Comparison of ENCODE assay signal across 8 cellular contexts in genomic region chr7:76437873-76438272, GRCh38. TPM values are rescaled to one million over a fixed set of nuclear protein-coding genes. Genes with fewer than 3 reads are reported as not detected.
DNase-seq lines count a peak whose midpoint lies in the region; ATAC-seq and TF ChIP-seq lines count a peak whose summit lies in the region.
"Not testable (repeated sequence)": the region's sequence is repeated elsewhere in the genome, so short reads cannot be mapped to it uniquely, and the experiment has no call there.

No MANE protein-coding gene starts in this region.

- CTCF ChIA-PET in activated naive CD4-positive, alpha-beta T cell treated with anti-CD3 and anti-CD28 coated beads for 36 hours (lab: Charles Lee) = not testable (repeated sequence)

- not testable (repeated sequence) for H3K27ac ChIP-seq in testis

- H3K27me3 ChIP-seq in testis = not testable (repeated sequence)

- 55% methylated on average over 2 of the region's 2 CpGs; no CpG with 5 or more reads in 1 of the 2 donors for WGBS in testis, 2 donors

- not testable (repeated sequence) for H3K9me3 ChIP-seq in testis

- not testable (repeated sequence) for H3K27ac Mint-ChIP-seq in activated naive CD4-positive, alpha-beta T cell treated with anti-CD3 and anti-CD28 coated beads for 36 hours

- TF ChIP-seq CTCF in GM12865 (IDR thresholded peaks at IDR 0.05; ENCODE audit: insufficient read depth, low read depth, low read length, missing control alignments) (peak; percentile 56), testis (IDR thresholded peaks at IDR 0.05) (peak in 2 of 3 experiments; percentile 42 to 73)

- H3K27me3 Mint-ChIP-seq in activated naive CD4-positive, alpha-beta T cell treated with anti-CD3 and anti-CD28 coated beads for 36 hours (ENCODE audit: low read depth) = not testable (repeated sequence)

- peak; percentile 64 for ATAC-seq in HG02763 (IDR thresholded peaks at IDR 0.05; ENCODE audit: unreplicated experiment)
- ATAC-seq in SK-N-SH treated with all-trans-retinoic acid at 6 μM for 48 hours = peak; percentile 96

- H3K36me3 Mint-ChIP-seq in activated naive CD4-positive, alpha-beta T cell treated with anti-CD3 and anti-CD28 coated beads for 36 hours (ENCODE audit: low read depth) = not testable (repeated sequence)

- H3K9me3 Mint-ChIP-seq in activated naive CD4-positive, alpha-beta T cell treated with anti-CD3 and anti-CD28 coated beads for 36 hours = not testable (repeated sequence)

- not testable (repeated sequence) for H3K4me3 Mint-ChIP-seq in activated naive CD4-positive, alpha-beta T cell treated with anti-CD3 and anti-CD28 coated beads for 36 hours

- DNase-seq in GM12865 (ENCODE audit: low read depth) (peak; percentile 81), NCI-H146 (lab: John Stamatoyannopoulos, UW) (peak; percentile 84), globus pallidus (ENCODE audit: low spot score) (peak; percentile 39), occipital lobe (lab: John Stamatoyannopoulos, UW) (peak; percentile 67), testis (peak; percentile 85)
- peak; percentile 80 for DNase-seq in activated naive CD4-positive, alpha-beta T cell treated with anti-CD3 and anti-CD28 coated beads for 36 hours

- TF ChIP-seq POLR2A in testis (IDR thresholded peaks at IDR 0.05) = not testable (repeated sequence)

- not testable (repeated sequence) for H3K4me1 Mint-ChIP-seq in activated naive CD4-positive, alpha-beta T cell treated with anti-CD3 and anti-CD28 coated beads for 36 hours (ENCODE audit: low read depth)

- not testable (repeated sequence) for H3K4me1 ChIP-seq in testis

- intact Hi-C loops in activated naive CD4-positive, alpha-beta T cell treated with anti-CD3 and anti-CD28 coated beads for 36 hours (cut with micrococcal nuclease); testis (cut with DNase I; ENCODE audit: low total_unique reads): not testable (repeated sequence)

- not testable (repeated sequence) for H3K4me3 ChIP-seq in GM12865 (ENCODE audit: low read depth, low read length); testis

- not testable (repeated sequence) for H3K36me3 ChIP-seq in testis (ENCODE audit: low read depth, missing control alignments)

RNA-seq across cellular contexts. Expression of gene ZP3, which starts 13.1 kb away (rescaled TPM):
- total RNA-seq in activated naive CD4-positive, alpha-beta T cell treated with anti-CD3 and anti-CD28 coated beads for 36 hours = 10 to 100 TPM; 26.6 to 32.6 TPM
- total RNA-seq in occipital lobe = 1.4 TPM
- total RNA-seq in testis = 1 to 10 TPM; 1.7 to 3.5 TPM
- polyA plus RNA-seq in testis (ENCODE audit: insufficient read depth, low read depth, low replicate concordance) = 2.0 TPM

RNA-seq across cellular contexts. Expression of gene DTX2, which starts 23.6 kb away (rescaled TPM):
- total RNA-seq in activated naive CD4-positive, alpha-beta T cell treated with anti-CD3 and anti-CD28 coated beads for 36 hours = 10 to 100 TPM; 17.9 to 22.0 TPM
- total RNA-seq in occipital lobe (5.9 TPM), testis (100 to 1,000 TPM; 200 to 239 TPM)
- polyA plus RNA-seq in testis (ENCODE audit: insufficient read depth, low read depth, low replicate concordance) = 65.1 TPM

RNA-seq across cellular contexts. Expression of gene SSC4D, which starts 28.4 kb away (rescaled TPM):
- total RNA-seq in activated naive CD4-positive, alpha-beta T cell treated with anti-CD3 and anti-CD28 coated beads for 36 hours = under 1 TPM; 0.57 to 0.62 TPM
- total RNA-seq in occipital lobe (0.94 TPM), testis (1 to 10 TPM; 1.8 to 2.3 TPM)
- 2.8 TPM for polyA plus RNA-seq in testis (ENCODE audit: insufficient read depth, low read depth, low replicate concordance)

Comparison
In these comparisons a context has a peak if more than half of its experiments do, and no peak if none do; other contexts are left out.
1. RNA of gene ZP3, which starts 13.1 kb away (total RNA-seq): 26.6 to 32.6 TPM in activated naive CD4-positive, alpha-beta T cell treated with anti-CD3 and anti-CD28 coated beads for 36 hours; 1.7 to 3.5 TPM in testis and 1.4 TPM in occipital lobe (single experiment); every median in the first group is over 4 times any median in the second.
2. RNA of gene DTX2, which starts 23.6 kb away (total RNA-seq): 200 to 239 TPM in testis; 17.9 to 22.0 TPM in activated naive CD4-positive, alpha-beta T cell treated with anti-CD3 and anti-CD28 coated beads for 36 hours and 5.9 TPM in occipital lobe (single experiment); every median in the first group is over 4 times any median in the second.
3. Peak in every context shown above with its lines, with median percentiles within 50 percentile points of each other: DNase-seq.